17 cellular contexts compared by ENCODE assay signal in genomic region chr3:157059661-157060060, GRCh38.
A peak's percentile ranks its signal among the peaks of the same experiment; 100 is the strongest.
DNase-seq lines count a peak whose midpoint lies in the region; ATAC-seq and TF ChIP-seq lines count a peak whose summit lies in the region.
"Had no signal": no experiment of that assay in that cellular context is flagged by ENCODE, and none has a peak within 500 bp of the region (broad histone marks: within the 10 kb centered on the region; RNA-seq: fewer than 3 reads in every experiment).

No MANE protein-coding gene starts in this region.

- ATAC-seq in GM18519 (IDR thresholded peaks at IDR 0.05; ENCODE audit: low FRiP score, unreplicated experiment) (peak; percentile 81), GM21360 (IDR thresholded peaks at IDR 0.05; ENCODE audit: unreplicated experiment) (peak; percentile 72), HG02938 (IDR thresholded peaks at IDR 0.05; ENCODE audit: unreplicated experiment) (peak; percentile 72), HG03575 (IDR thresholded peaks at IDR 0.05; ENCODE audit: extremely low read depth, insufficient number of reproducible peaks, low FRiP score, unreplicated experiment) (peak; percentile 53)
- ATAC-seq: heart right ventricle had no signal

- H3F3A ChIP-seq in MM.1S (ENCODE audit: insufficient read depth, low read length): no peaks in the 10 kb centered on the region

- H3K4me3 ChIP-seq in thyroid gland (replicated peaks in 1 of 3) (no peak overlapping the region), MM.1S (ENCODE audit: low read length) (no peak overlapping the region)
- H3K4me3 ChIP-seq: heart right ventricle, SJSA1 had no signal

- no peak overlapping the region for H3K27ac ChIP-seq in thyroid gland
- no peak overlapping the region for H3K27ac ChIP-seq in MM.1S (ENCODE audit: low read length)
- H3K27ac ChIP-seq: brain microvascular endothelial cell, C4-2B, heart right ventricle, SJSA1 had no signal

- H3K9me3 ChIP-seq in thyroid gland (no peaks in the 10 kb centered on the region), MM.1S (replicated peaks; ENCODE audit: insufficient read depth, low read length) (no peaks in the 10 kb centered on the region)
- H3K9me3 ChIP-seq: heart right ventricle, SJSA1 had no signal

- peaks cover 6 to 21% of the 10 kb centered on the region in 2 donors for H3K4me1 ChIP-seq in thyroid gland
- H3K4me1 ChIP-seq in MM.1S (ENCODE audit: low read length): peaks cover 12% of the 10 kb centered on the region
- H3K4me1 ChIP-seq: SJSA1 had no signal

- no peak overlapping the region for H3K9ac ChIP-seq in MM.1S (ENCODE audit: low read length)

- no peak overlapping the region for H3K4me2 ChIP-seq in MM.1S (ENCODE audit: low read depth, low read length)

- no peaks in the 10 kb centered on the region for H3K9me2 ChIP-seq in MM.1S (replicated peaks; ENCODE audit: insufficient read depth, low read length)

- H3K27me3 ChIP-seq in thyroid gland (no peaks in the 10 kb centered on the region), MM.1S (replicated peaks; ENCODE audit: insufficient read depth, low read length) (no peaks in the 10 kb centered on the region)
- H3K27me3 ChIP-seq: brain microvascular endothelial cell, SJSA1 had no signal

- TF ChIP-seq CTCF in thyroid gland (IDR thresholded peaks at IDR 0.05): no peak
- no peak for TF ChIP-seq CTCF in MM.1S (IDR thresholded peaks at IDR 0.05; ENCODE audit: low read length)

- H4K20me1 ChIP-seq in MM.1S (ENCODE audit: insufficient read depth, low read length): no peaks in the 10 kb centered on the region

- intact Hi-C loops in thyroid gland (cut with DNase I): no loop called here

- no peak overlapping the region for H2AFZ ChIP-seq in MM.1S (ENCODE audit: low read length)

- DNase-seq in thyroid gland: no peak
- no peak for DNase-seq in MM.1S
- no peak for DNase-seq in DMS79 (lab: John Stamatoyannopoulos, UW)
- no peak for DNase-seq in NCI-H2081 (lab: John Stamatoyannopoulos, UW)
- DNase-seq: activated B cell treated with CpG ODN at 0.5 μM for 24 hours; activated T-cell treated with anti-CD3 and anti-CD28 coated beads, Interleukin-2, amount 50 U/mL, for 48 hours; brain microvascular endothelial cell; GOT3; heart right ventricle; NCI-H1436 treated with DMSO at 0.1 percent for 48 hours; NCI-H82 had no signal

- H3K36me3 ChIP-seq in thyroid gland: no peaks in the 10 kb centered on the region
- H3K36me3 ChIP-seq in MM.1S (replicated peaks; ENCODE audit: insufficient read depth, low read length): no peaks in the 10 kb centered on the region
- H3K36me3 ChIP-seq: brain microvascular endothelial cell, heart right ventricle, SJSA1 had no signal

- no peaks in the 10 kb centered on the region for H3K79me2 ChIP-seq in MM.1S (ENCODE audit: low read length)

- TF ChIP-seq POLR2A in thyroid gland (IDR thresholded peaks at IDR 0.05): no peak
